Comparison of ENCODE assay signal across 8 cellular contexts in the genomic region with DNA sequence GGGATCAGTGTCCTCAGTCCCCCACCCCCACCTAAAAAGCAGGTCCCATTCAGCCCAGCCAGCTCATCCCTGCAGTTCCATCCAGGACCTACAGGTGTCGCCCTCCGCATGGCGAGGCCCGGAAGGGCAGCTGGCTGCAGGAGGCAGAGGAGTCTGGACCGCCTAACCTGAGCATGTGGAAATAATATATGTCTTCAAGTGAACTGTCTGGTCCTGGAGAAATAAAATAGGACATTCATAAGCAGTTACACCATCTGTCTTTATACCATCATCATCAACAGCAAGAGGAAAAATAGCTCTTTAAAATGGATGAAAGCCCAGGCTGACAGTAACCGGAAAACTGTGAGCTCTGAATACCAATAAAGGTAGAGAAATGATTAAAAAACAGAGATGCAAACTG.
DNase-seq lines count a peak whose midpoint lies in the region; ATAC-seq, FAIRE-seq and TF ChIP-seq lines count a peak whose summit lies in the region.

No MANE protein-coding gene starts in this region.

- H3K9me3 Mint-ChIP-seq in Calu3 (ENCODE audit: low read depth, unreplicated experiment) (no peaks in the 10 kb centered on the region), astrocyte (ENCODE audit: unreplicated experiment) (no peaks in the 10 kb centered on the region)

- no peak overlapping the region for H3K4me3 ChIP-seq in astrocyte (ENCODE audit: insufficient read depth, low read depth, low read length)

- peaks cover 26% of the 10 kb centered on the region for H4K20me1 ChIP-seq in astrocyte (ENCODE audit: insufficient read depth, low read length)

- H3K4me2 ChIP-seq in astrocyte (ENCODE audit: low read length): no peak overlapping the region

- TF ChIP-seq CTCF in Calu3 (IDR thresholded peaks at IDR 0.05; ENCODE audit: unreplicated experiment): peak; percentile 95
- peak; percentile 99 for TF ChIP-seq CTCF in LNCAP (IDR thresholded peaks at IDR 0.05)
- TF ChIP-seq CTCF in astrocyte (IDR thresholded peaks at IDR 0.05; ENCODE audit: insufficient read depth, low read depth, low read length): peak; percentile 98

- no peaks in the 10 kb centered on the region for H3K36me3 ChIP-seq in astrocyte (ENCODE audit: insufficient read depth, low read length)

- H3K4me1 ChIP-seq in astrocyte (ENCODE audit: insufficient read depth, low read length): peaks cover 4% of the 10 kb centered on the region

- H3K27me3 ChIP-seq in astrocyte (ENCODE audit: insufficient read depth, low read length): no peaks in the 10 kb centered on the region

- no peak overlapping the region for H3K9ac ChIP-seq in astrocyte (ENCODE audit: low read length)

- intact Hi-C loops in Calu3 (cut with micrococcal nuclease; ENCODE audit: unreplicated experiment): loop anchor here (1.0 to 5.0 kb wide), 5 partner anchors 43 to 365 kb away; no protein-coding TSS in a partner anchor

- no peak overlapping the region for H3K4me3 Mint-ChIP-seq in Calu3 (ENCODE audit: low read depth, unreplicated experiment)
- no peak overlapping the region for H3K4me3 Mint-ChIP-seq in T-helper 17 cell
- no peak overlapping the region for H3K4me3 Mint-ChIP-seq in astrocyte (ENCODE audit: unreplicated experiment)

- H2AFZ ChIP-seq in astrocyte (ENCODE audit: low read depth, low read length): no peak overlapping the region

- DNase-seq in Calu3 (peak; percentile 93), T-helper 17 cell (peak; percentile 35 to 59 (median 37)), astrocyte (ENCODE audit: low read depth) (peak; percentile 24), hippocampal formation (lab: John Stamatoyannopoulos, UW) (peak; percentile 35 to 67), smooth muscle cell of the brain vasculature (ENCODE audit: low read depth, low spot score) (peak; percentile 54)

- CTCF ChIA-PET in Calu3 (lab: Charles Lee): interaction anchor here (0.6 to 1.7 kb wide), 25 partner anchors 8 to 1110 kb away, joined by 3 to 23 read pairs (median 4); no protein-coding TSS in a partner anchor

- peak; percentile 87 for ATAC-seq in GM19463 (IDR thresholded peaks at IDR 0.05; ENCODE audit: unreplicated experiment)
- ATAC-seq in T-helper 17 cell: peak; percentile 78
- no peak for ATAC-seq in GM21526 (IDR thresholded peaks at IDR 0.05; ENCODE audit: low FRiP score, unreplicated experiment)

- no TSS peak for BruUV-seq in Calu3 (replicated peaks; lab: Mats Ljungman, UMichigan)

- H3K9me3 ChIP-seq in T-helper 17 cell (ENCODE audit: control insufficient read depth, low read length, poor library complexity, severe bottlenecking) (no peaks in the 10 kb centered on the region), astrocyte (ENCODE audit: insufficient read depth, low read depth, low read length) (no peaks in the 10 kb centered on the region)

- no peaks in the 10 kb centered on the region for H3K79me2 ChIP-seq in astrocyte (ENCODE audit: insufficient read depth, low read length)

- H3K27me3 Mint-ChIP-seq in Calu3 (ENCODE audit: unreplicated experiment) (no peaks in the 10 kb centered on the region), T-helper 17 cell (peaks cover 7% of the 10 kb centered on the region), astrocyte (ENCODE audit: low read depth, unreplicated experiment) (no peaks in the 10 kb centered on the region)

- H3K27ac ChIP-seq in astrocyte (ENCODE audit: low read depth, low read length): no peak overlapping the region

- FAIRE-seq in astrocyte (lab: Jason Lieb, UNC): no peak

- H3K4me1 Mint-ChIP-seq in Calu3 (ENCODE audit: low read depth, unreplicated experiment): no peaks in the 10 kb centered on the region
- no peaks in the 10 kb centered on the region for H3K4me1 Mint-ChIP-seq in T-helper 17 cell
- peaks cover 31% of the 10 kb centered on the region for H3K4me1 Mint-ChIP-seq in astrocyte (ENCODE audit: low read depth, unreplicated experiment)

- H3K36me3 Mint-ChIP-seq in Calu3 (ENCODE audit: insufficient read depth, unreplicated experiment) (no peaks in the 10 kb centered on the region), T-helper 17 cell (ENCODE audit: low read depth) (no peaks in the 10 kb centered on the region), astrocyte (ENCODE audit: low read depth, unreplicated experiment) (peaks cover 5% of the 10 kb centered on the region)

- no peak overlapping the region for H3K27ac Mint-ChIP-seq in Calu3 (ENCODE audit: unreplicated experiment)
- H3K27ac Mint-ChIP-seq in T-helper 17 cell: no peak overlapping the region
- no peak overlapping the region for H3K27ac Mint-ChIP-seq in astrocyte (ENCODE audit: unreplicated experiment)

Comparison
In these comparisons a context has a peak if more than half of its experiments do, and no peak if none do; other contexts are left out.
1. DNase-seq: peak in every context shown above with its lines; median percentile 93 in Calu3; 54 in smooth muscle cell of the brain vasculature; 51 in hippocampal formation; 37 in T-helper 17 cell; 24 in astrocyte.